ENCODE assay signal across 21 cellular contexts in the genomic region with DNA sequence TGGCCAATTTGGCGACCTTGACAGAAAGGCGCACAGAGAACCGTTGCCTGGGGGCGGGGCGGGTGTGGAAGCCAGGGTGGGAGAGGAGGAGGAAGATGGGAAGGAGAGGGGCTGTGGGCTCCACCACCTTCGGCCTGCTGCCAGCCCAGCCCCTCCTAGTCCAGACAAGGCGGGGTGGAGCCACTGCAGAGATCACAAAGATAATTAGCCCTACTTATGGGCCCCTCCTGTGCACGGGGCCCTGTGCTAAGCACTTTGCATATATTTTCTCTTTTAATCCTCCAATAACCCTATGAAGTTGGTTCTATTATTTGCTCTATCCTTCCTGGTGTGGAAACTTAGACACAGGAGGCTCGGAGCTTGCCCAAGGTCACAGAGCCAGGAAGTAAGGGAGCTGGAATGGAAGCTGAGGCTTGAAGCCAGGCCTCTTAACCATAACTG. TPM values are rescaled to one million over a fixed set of nuclear protein-coding genes. Genes with fewer than 3 reads are reported as not detected.
DNase-seq lines count a peak whose midpoint lies in the region; TF ChIP-seq lines count a peak whose summit lies in the region.
"Had no signal": no experiment of that assay in that cellular context is flagged by ENCODE, and none has a peak within 500 bp of the region (broad histone marks: within the 10 kb centered on the region; RNA-seq: fewer than 3 reads in every experiment).

No MANE protein-coding gene starts in this region.

- no peak for TF ChIP-seq CTCF in brain (conservative IDR thresholded peaks at IDR 0.05)
- no peak for TF ChIP-seq CTCF in thyroid gland (IDR thresholded peaks at IDR 0.05)

- DNase-seq in NCI-H748 (lab: John Stamatoyannopoulos, UW; ENCODE audit: unreplicated experiment) (peak; percentile 28), NCI-H748 treated with DMSO at 0.1 percent for 48 hours (lab: John Stamatoyannopoulos, UW) (no peak), neuronal stem cell (ENCODE audit: low spot score) (no peak), NOMO-1 (lab: John Stamatoyannopoulos, UW; ENCODE audit: unreplicated experiment in 2 of 2) (no peak), NCI-H146 (lab: John Stamatoyannopoulos, UW) (no peak), thyroid gland (no peak), inferior parietal cortex (ENCODE audit: extremely low spot score) (no peak)
- DNase-seq: AML-193, DMS79 treated with DMSO at 0.1 percent for 48 hours, Kasumi-1, MG63, NCI-H1048, NCI-H1436, NCI-H2029, NCI-H526 treated with DMSO at 0.1 percent for 48 hours, PC-3, RPMI8226, SIG-M5 had no signal

- H3K27me3 ChIP-seq in neuronal stem cell (ENCODE audit: control insufficient read depth in 3 of 3, insufficient read depth in 3 of 3, low read depth in 1 of 3, low read length in 3 of 3) (peaks cover 11 to 81% (median 28%) of the 10 kb centered on the region in 3 experiments), thyroid gland (no peaks in the 10 kb centered on the region)

- H3K27ac Mint-ChIP-seq in brain, result peak overlapping the region in 4 of 5 experiments; percentile 21 to 96 (median 71)

- H4K8ac ChIP-seq in neuronal stem cell (ENCODE audit: low read depth, low read length), result no peak overlapping the region

- no peak overlapping the region for H2BK15ac ChIP-seq in neuronal stem cell (ENCODE audit: low read length)

- TF ChIP-seq POLR2A in thyroid gland (IDR thresholded peaks at IDR 0.05), result no peak

- H3K23ac ChIP-seq in neuronal stem cell (ENCODE audit: low read depth, low read length, poor library complexity), result no peak overlapping the region

- H2BK5ac ChIP-seq in neuronal stem cell (ENCODE audit: low read length), result no peak overlapping the region

- intact Hi-C loops in thyroid gland (cut with DNase I), result no loop called here

- H3K4me1 ChIP-seq in neuronal stem cell (ENCODE audit: control insufficient read depth in 2 of 2, insufficient read depth in 1 of 2, low read depth in 1 of 2, low read length in 2 of 2) (peaks cover 22 to 27% of the 10 kb centered on the region in 2 donors), thyroid gland (peaks cover 8 to 23% of the 10 kb centered on the region in 2 donors)

- no CpG with 5 or more reads among the region's 9 CpGs for WGBS in neuronal stem cell (ENCODE audit: extremely low coverage in 2 of 2, insufficient read length in 2 of 2, insufficient replicate concordance in 1 of 2), 2 donors
- WGBS in thyroid gland, 2 donors, result 80 to 81% methylated on average over 9 of the region's 9 CpGs

- H3K27ac ChIP-seq in neuronal stem cell (replicated peaks; ENCODE audit: low read length), result no peak overlapping the region
- no peak overlapping the region for H3K27ac ChIP-seq in thyroid gland
- H3K27ac ChIP-seq: 22Rv1, C4-2B had no signal

- H3K4ac ChIP-seq in neuronal stem cell (ENCODE audit: low read length), result no peak overlapping the region

- H3K4me2 ChIP-seq in neuronal stem cell (ENCODE audit: insufficient read depth, low read length, poor library complexity, severe bottlenecking), result no peak overlapping the region

- H2AK5ac ChIP-seq in neuronal stem cell (ENCODE audit: low read depth, low read length), result peak overlapping the region; percentile 76

- H3K9me3 ChIP-seq in neuronal stem cell (replicated peaks in 1 of 2; ENCODE audit: control insufficient read depth in 2 of 2, insufficient read depth in 1 of 2, low read depth in 1 of 2, low read length in 2 of 2) (peaks cover 0 to 3% of the 10 kb centered on the region in 2 donors), thyroid gland (no peaks in the 10 kb centered on the region)
- H3K9me3 ChIP-seq: MG63 had no signal

- H2BK120ac ChIP-seq in neuronal stem cell (ENCODE audit: low read depth, low read length), result no peak overlapping the region

- H3K36me3 Mint-ChIP-seq in brain, result no peaks in the 10 kb centered on the region

- no peak overlapping the region for H4K91ac ChIP-seq in neuronal stem cell (ENCODE audit: low read depth, low read length, poor library complexity)

- no peaks in the 10 kb centered on the region for H3K36me3 ChIP-seq in neuronal stem cell (replicated peaks in 1 of 2; ENCODE audit: control insufficient read depth in 2 of 2, insufficient read depth in 2 of 2, low read length in 2 of 2)
- no peaks in the 10 kb centered on the region for H3K36me3 ChIP-seq in thyroid gland
- H3K36me3 ChIP-seq: MG63 had no signal

- no peak overlapping the region for H3K14ac ChIP-seq in neuronal stem cell (ENCODE audit: low read length)

- H3K27me3 Mint-ChIP-seq in brain, result peaks cover 6% of the 10 kb centered on the region

- no peak overlapping the region for H3K18ac ChIP-seq in neuronal stem cell (ENCODE audit: low read length)

- H3K4me1 Mint-ChIP-seq in brain, result peaks cover 78% of the 10 kb centered on the region

- no peak overlapping the region for H2BK12ac ChIP-seq in neuronal stem cell (ENCODE audit: low read length)

- H3K4me3 Mint-ChIP-seq in brain, result peak overlapping the region in 2 of 5 experiments; percentile 47 to 64

- H3K9ac ChIP-seq in neuronal stem cell (ENCODE audit: low read depth, low read length, poor library complexity), result no peak overlapping the region

- H3K79me1 ChIP-seq in neuronal stem cell (ENCODE audit: low read depth, low read length), result no peaks in the 10 kb centered on the region

- no peak overlapping the region for H3K4me3 ChIP-seq in neuronal stem cell (ENCODE audit: low read length in 2 of 2)
- no peak overlapping the region for H3K4me3 ChIP-seq in thyroid gland (replicated peaks in 1 of 3)
- H3K4me3 ChIP-seq: MG63 had no signal

- no peak overlapping the region for H2AFZ ChIP-seq in neuronal stem cell (ENCODE audit: low read length)

- peaks cover 0 to 5% (median 0%) of the 10 kb centered on the region in 5 experiments for H3K9me3 Mint-ChIP-seq in brain

RNA-seq across cellular contexts. Expression of gene ECEL1, which starts 13.7 kb away (rescaled TPM):
- polyA plus RNA-seq in brain (ENCODE audit: insufficient read depth, low read depth, low replicate concordance), result 3.7 TPM
- 8.2 TPM for polyA plus RNA-seq in neuronal stem cell (2013, experiment 1 of 2)
- polyA plus RNA-seq in neuronal stem cell (2013, experiment 2 of 2), result 7.9 TPM
- 1 to 10 TPM in 2 of 4 donors, under 1 TPM in 2; 0.11 to 1.5 (median 1.2) TPM for total RNA-seq in thyroid gland
- total RNA-seq: PC-3 had no signal

RNA-seq across cellular contexts. Expression of gene PRSS56, which starts 18.8 kb away (rescaled TPM):
- not detected for polyA plus RNA-seq in brain (ENCODE audit: insufficient read depth, low read depth, low replicate concordance)
- not detected for polyA plus RNA-seq in neuronal stem cell (2013, experiment 1 of 2)
- polyA plus RNA-seq in neuronal stem cell (2013, experiment 2 of 2), result not detected
- total RNA-seq in thyroid gland, result not detected
- total RNA-seq: PC-3 had no signal

RNA-seq across cellular contexts. Expression of gene CHRND, which starts 24.6 kb away (rescaled TPM):
- polyA plus RNA-seq in brain (ENCODE audit: insufficient read depth, low read depth, low replicate concordance), result not detected
- polyA plus RNA-seq in neuronal stem cell (2013, experiment 1 of 2), result 0.18 TPM
- 0.14 TPM for polyA plus RNA-seq in neuronal stem cell (2013, experiment 2 of 2)
- total RNA-seq in thyroid gland, result not detected
- total RNA-seq: PC-3 had no signal

RNA-seq across cellular contexts. Expression of gene CHRNG, which starts 38.1 kb away (rescaled TPM):
- polyA plus RNA-seq in brain (ENCODE audit: insufficient read depth, low read depth, low replicate concordance), result not detected
- not detected for polyA plus RNA-seq in neuronal stem cell (2013, experiment 1 of 2)
- not detected for polyA plus RNA-seq in neuronal stem cell (2013, experiment 2 of 2)
- total RNA-seq in thyroid gland, result not detected
- total RNA-seq: PC-3 had no signal

RNA-seq across cellular contexts. Expression of gene ALPI, which starts 45.4 kb away (rescaled TPM):
- polyA plus RNA-seq in brain (ENCODE audit: insufficient read depth, low read depth, low replicate concordance), result not detected
- not detected for polyA plus RNA-seq in neuronal stem cell (2013, experiment 1 of 2)
- not detected for polyA plus RNA-seq in neuronal stem cell (2013, experiment 2 of 2)
- total RNA-seq in thyroid gland, result not detected
- total RNA-seq: PC-3 had no signal
